Comparison of ENCODE assay signal across 25 cellular contexts in the genomic region with DNA sequence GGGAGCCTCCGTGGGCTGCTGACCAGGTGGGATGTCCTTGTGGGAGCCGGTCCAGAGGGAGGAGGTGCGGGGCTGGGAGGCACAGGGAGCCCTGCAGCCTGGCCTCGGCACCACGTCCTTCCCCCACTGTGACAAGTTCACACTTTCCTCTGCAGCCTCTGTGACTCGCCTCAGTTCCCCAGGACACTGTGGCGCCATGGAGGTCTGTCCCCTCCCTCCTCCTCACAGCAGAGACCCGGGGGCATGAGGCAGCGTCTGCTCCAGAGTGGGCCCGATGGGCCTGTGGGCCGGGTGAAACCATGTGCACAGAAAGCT. TPM values are rescaled to one million over a fixed set of nuclear protein-coding genes. Genes with fewer than 3 reads are reported as not detected.
DNase-seq lines count a peak whose midpoint lies in the region; ATAC-seq and TF ChIP-seq lines count a peak whose summit lies in the region.
"Had no signal": no experiment of that assay in that cellular context is flagged by ENCODE, and none has a peak within 500 bp of the region (broad histone marks: within the 10 kb centered on the region; RNA-seq: fewer than 3 reads in every experiment).

No MANE protein-coding gene starts in this region.

- H3K79me1 ChIP-seq in neuronal stem cell (ENCODE audit: low read depth, low read length), result peaks cover 1% of the 10 kb centered on the region

- H3K14ac ChIP-seq in neuronal stem cell (ENCODE audit: low read length), result no peak overlapping the region

- peak overlapping the region; percentile 52 for H2AK5ac ChIP-seq in neuronal stem cell (ENCODE audit: low read depth, low read length)

- no peak for TF ChIP-seq CTCF in spleen (IDR thresholded peaks at IDR 0.05 in 8 of 11, conservative IDR thresholded peaks at IDR 0.05 in 3 of 11)

- no CpG with 5 or more reads among the region's 11 CpGs for WGBS in neuronal stem cell (ENCODE audit: extremely low coverage in 2 of 2, insufficient read length in 2 of 2, insufficient replicate concordance in 1 of 2), 2 donors
- 71 to 79% (median 76%) methylated on average over 8 to 11 of the region's 11 CpGs for WGBS in spleen, 5 donors

- H3K9me3 ChIP-seq in neuronal stem cell (replicated peaks in 1 of 2; ENCODE audit: control insufficient read depth in 2 of 2, insufficient read depth in 1 of 2, low read depth in 1 of 2, low read length in 2 of 2) (peaks cover 5 to 10% of the 10 kb centered on the region in 2 donors), spleen (peaks cover 0 to 36% (median 23%) of the 10 kb centered on the region in 8 donors)

- H3K4me3 Mint-ChIP-seq in stimulated activated naive CD8-positive, alpha-beta T cell treated with anti-CD3 and anti-CD28 coated beads, Interleukin-15, amount 100 ng/mL, for 72 hours, result no peak overlapping the region
- H3K4me3 Mint-ChIP-seq: CD4-positive, CD25-positive, alpha-beta regulatory T cell had no signal

- no peak overlapping the region for H3K9ac ChIP-seq in neuronal stem cell (ENCODE audit: low read depth, low read length, poor library complexity)
- H3K9ac ChIP-seq: BLaER1 had no signal

- no peak for TF ChIP-seq POLR2A in spleen (IDR thresholded peaks at IDR 0.05)

- peak; percentile 46 for ATAC-seq in stimulated activated naive CD8-positive, alpha-beta T cell treated with anti-CD3 and anti-CD28 coated beads, Interleukin-15, amount 100 ng/mL, for 72 hours
- no peak for ATAC-seq in stimulated activated naive CD8-positive, alpha-beta T cell treated with anti-CD3 and anti-CD28 coated beads, Interleukin-15, Interleukin-2, amounts not matched to agents 100 U/mL and 50 U/mL, for 24 hours
- no peak for ATAC-seq in GM21529 (IDR thresholded peaks at IDR 0.05; ENCODE audit: unreplicated experiment)

- H3K27me3 ChIP-seq in neuronal stem cell (ENCODE audit: control insufficient read depth in 3 of 3, insufficient read depth in 3 of 3, low read depth in 1 of 3, low read length in 3 of 3) (peaks cover 0 to 12% (median 0%) of the 10 kb centered on the region in 3 experiments), spleen (replicated peaks in 1 of 7) (peaks cover 0 to 59% (median 5%) of the 10 kb centered on the region in 7 donors)

- no peak overlapping the region for H3K23ac ChIP-seq in neuronal stem cell (ENCODE audit: low read depth, low read length, poor library complexity)

- no peak overlapping the region for H3K4me2 ChIP-seq in neuronal stem cell (ENCODE audit: insufficient read depth, low read length, poor library complexity, severe bottlenecking)
- H3K4me2 ChIP-seq: BLaER1 had no signal

- peak overlapping the region; percentile 69 for H3K18ac ChIP-seq in neuronal stem cell (ENCODE audit: low read length)

- no peak overlapping the region for H2BK12ac ChIP-seq in neuronal stem cell (ENCODE audit: low read length)

- H3K4me1 ChIP-seq in neuronal stem cell (ENCODE audit: control insufficient read depth in 2 of 2, insufficient read depth in 1 of 2, low read depth in 1 of 2, low read length in 2 of 2) (peaks cover 0 to 8% of the 10 kb centered on the region in 2 donors), spleen (no peaks in the 10 kb centered on the region)
- H3K4me1 ChIP-seq: BLaER1 had no signal

- H3K9me3 Mint-ChIP-seq in stimulated activated naive CD8-positive, alpha-beta T cell treated with anti-CD3 and anti-CD28 coated beads, Interleukin-15, amount 100 ng/mL, for 72 hours, result peaks cover 10 to 16% of the 10 kb centered on the region in 2 donors

- H2BK120ac ChIP-seq in neuronal stem cell (ENCODE audit: low read depth, low read length), result no peak overlapping the region

- H3K27ac ChIP-seq in neuronal stem cell (replicated peaks; ENCODE audit: low read length) (no peak overlapping the region), spleen (no peak overlapping the region)
- H3K27ac ChIP-seq: BLaER1 had no signal

- H2AFZ ChIP-seq in neuronal stem cell (ENCODE audit: low read length), result no peak overlapping the region

- H3K4me1 Mint-ChIP-seq in stimulated activated naive CD8-positive, alpha-beta T cell treated with anti-CD3 and anti-CD28 coated beads, Interleukin-15, amount 100 ng/mL, for 72 hours, result no peaks in the 10 kb centered on the region
- H3K4me1 Mint-ChIP-seq: CD4-positive, CD25-positive, alpha-beta regulatory T cell had no signal

- H3K36me3 ChIP-seq in neuronal stem cell (replicated peaks in 1 of 2; ENCODE audit: control insufficient read depth in 2 of 2, insufficient read depth in 2 of 2, low read length in 2 of 2) (no peaks in the 10 kb centered on the region), spleen (no peaks in the 10 kb centered on the region)
- H3K36me3 ChIP-seq: BLaER1 had no signal

- DNase-seq in stimulated activated naive CD8-positive, alpha-beta T cell treated with anti-CD3 and anti-CD28 coated beads, Interleukin-15, amount 100 ng/mL, for 72 hours, result no peak
- DNase-seq in stimulated activated naive CD8-positive, alpha-beta T cell treated with anti-CD3 and anti-CD28 coated beads, Interleukin-15, Interleukin-2, amounts not matched to agents 100 U/mL and 50 U/mL, for 24 hours, result no peak
- DNase-seq in neuronal stem cell (ENCODE audit: low spot score) (no peak), spleen (peak; percentile 59), RKO (ENCODE audit: low spot score) (no peak)
- no peak for DNase-seq in stimulated activated CD4-positive, alpha-beta T cell treated with anti-CD3 and anti-CD28 coated beads, Interleukin-4, amount 100 ng/mL, for 4 hours
- DNase-seq: CD4-positive, CD25-positive, alpha-beta regulatory T cell; DMS153; DND-41; KBM-7; MV-4-11; NCI-H1105 treated with DMSO at 0.1 percent for 48 hours; NCI-H146; NCI-H1930; NCI-H2107; NCI-H446; NCI-H524 treated with DMSO at 0.1 percent for 48 hours; NCI-H774; SHP77 had no signal

- peak overlapping the region; percentile 23 for H4K8ac ChIP-seq in neuronal stem cell (ENCODE audit: low read depth, low read length)

- no peak overlapping the region for H3K4ac ChIP-seq in neuronal stem cell (ENCODE audit: low read length)

- H3K27ac Mint-ChIP-seq in stimulated activated naive CD8-positive, alpha-beta T cell treated with anti-CD3 and anti-CD28 coated beads, Interleukin-15, amount 100 ng/mL, for 72 hours, result no peak overlapping the region
- H3K27ac Mint-ChIP-seq: CD4-positive, CD25-positive, alpha-beta regulatory T cell had no signal

- H3K27me3 Mint-ChIP-seq in stimulated activated naive CD8-positive, alpha-beta T cell treated with anti-CD3 and anti-CD28 coated beads, Interleukin-15, amount 100 ng/mL, for 72 hours, result peaks cover 62% of the 10 kb centered on the region
- H3K27me3 Mint-ChIP-seq: CD4-positive, CD25-positive, alpha-beta regulatory T cell had no signal

- H3K4me3 ChIP-seq in neuronal stem cell (ENCODE audit: low read length in 2 of 2) (no peak overlapping the region), spleen (no peak overlapping the region)
- H3K4me3 ChIP-seq: BLaER1 had no signal

- H4K91ac ChIP-seq in neuronal stem cell (ENCODE audit: low read depth, low read length, poor library complexity), result no peak overlapping the region

- intact Hi-C loops in spleen (cut with DNase I; ENCODE audit: low total_unique reads), result no loop called here

- H2BK15ac ChIP-seq in neuronal stem cell (ENCODE audit: low read length), result no peak overlapping the region

- peak overlapping the region; percentile 50 for H2BK5ac ChIP-seq in neuronal stem cell (ENCODE audit: low read length)

RNA-seq across cellular contexts. Expression of a gene that starts 27.3 kb away (rescaled TPM):
- 0.29 TPM for polyA plus RNA-seq in neuronal stem cell (2013, experiment 1 of 2)
- polyA plus RNA-seq in neuronal stem cell (2013, experiment 2 of 2), result 0.29 TPM
- 1 to 10 TPM in 3 of 7 donors, under 1 TPM in 3, not detected in 1; 0.17 to 3.2 (median 1.1) TPM for total RNA-seq in spleen
- under 1 TPM; 0.15 to 0.38 (median 0.22) TPM for polyA plus RNA-seq in spleen
- total RNA-seq: A172; CD4-positive, CD25-positive, alpha-beta regulatory T cell; H4; MCF 10A; RPMI7951 had no signal
- polyA plus RNA-seq: CD4-positive, CD25-positive, alpha-beta regulatory T cell had no signal
